ENCODE assay signal across 17 cellular contexts in the genomic region with DNA sequence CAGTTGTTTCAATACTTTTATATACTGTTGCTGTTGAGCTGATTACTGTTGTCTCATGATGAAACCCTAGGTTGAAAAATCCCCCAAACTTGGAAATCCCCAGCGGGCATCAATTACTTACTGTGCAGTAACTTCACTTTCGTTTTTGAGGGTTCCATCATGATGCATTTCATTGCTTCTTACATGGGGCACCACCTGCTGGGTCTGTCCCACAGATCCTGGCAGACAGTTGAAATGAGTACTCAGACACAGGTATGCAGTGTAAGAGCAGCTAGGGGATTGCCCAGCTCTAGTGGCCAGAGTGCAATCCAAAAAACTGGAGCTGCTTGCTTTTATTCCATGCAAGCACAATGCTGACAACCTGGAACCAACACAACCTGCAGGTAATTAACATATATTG.
DNase-seq lines count a peak whose midpoint lies in the region; ATAC-seq and TF ChIP-seq lines count a peak whose summit lies in the region.
"Had no signal": no experiment of that assay in that cellular context is flagged by ENCODE, and none has a peak within 500 bp of the region (broad histone marks: within the 10 kb centered on the region; RNA-seq: fewer than 3 reads in every experiment).

No MANE protein-coding gene starts in this region.

- no peaks in the 10 kb centered on the region for H3K9me3 ChIP-seq in T-helper 17 cell (ENCODE audit: control insufficient read depth, low read length, poor library complexity, severe bottlenecking)

- no peaks in the 10 kb centered on the region for H3K27me3 Mint-ChIP-seq in T-helper 17 cell
- no peaks in the 10 kb centered on the region for H3K27me3 Mint-ChIP-seq in T-cell
- no peaks in the 10 kb centered on the region for H3K27me3 Mint-ChIP-seq in T-helper 2 cell treated with Interferon-gamma antibody and Interleukin-4, amounts not matched to agents 5 μg/mL and 100 μg/mL, for 36 hours (ENCODE audit: low read depth)

- H3K9me3 Mint-ChIP-seq in T-cell: peaks cover 9 to 42% (median 28%) of the 10 kb centered on the region in 3 donors
- H3K9me3 Mint-ChIP-seq in T-helper 2 cell treated with Interferon-gamma antibody and Interleukin-4, amounts not matched to agents 5 μg/mL and 100 μg/mL, for 36 hours: peaks cover 51% of the 10 kb centered on the region

- in situ Hi-C loops in brain microvascular endothelial cell (cut with HindIII; ENCODE audit: low pct_ligation_motif_present, low sequenced_read_pairs): no loop called here

- H3K36me3 Mint-ChIP-seq in T-helper 17 cell (ENCODE audit: low read depth): peaks cover 3% of the 10 kb centered on the region
- no peaks in the 10 kb centered on the region for H3K36me3 Mint-ChIP-seq in T-cell
- H3K36me3 Mint-ChIP-seq in T-helper 2 cell treated with Interferon-gamma antibody and Interleukin-4, amounts not matched to agents 5 μg/mL and 100 μg/mL, for 36 hours (ENCODE audit: low read depth): no peaks in the 10 kb centered on the region

- H3K27me3 ChIP-seq in brain microvascular endothelial cell (replicated peaks): no peaks in the 10 kb centered on the region

- CTCF ChIA-PET in T-cell (lab: Charles Lee): no interaction called here

- H3K27ac Mint-ChIP-seq in T-helper 17 cell: no peak overlapping the region
- no peak overlapping the region for H3K27ac Mint-ChIP-seq in T-cell
- H3K27ac Mint-ChIP-seq in T-helper 2 cell treated with Interferon-gamma antibody and Interleukin-4, amounts not matched to agents 5 μg/mL and 100 μg/mL, for 36 hours: no peak overlapping the region

- H3K4me1 Mint-ChIP-seq in T-helper 17 cell: no peaks in the 10 kb centered on the region
- H3K4me1 Mint-ChIP-seq in T-cell: no peaks in the 10 kb centered on the region
- no peaks in the 10 kb centered on the region for H3K4me1 Mint-ChIP-seq in T-helper 2 cell treated with Interferon-gamma antibody and Interleukin-4, amounts not matched to agents 5 μg/mL and 100 μg/mL, for 36 hours (ENCODE audit: low read depth)
- H3K4me1 Mint-ChIP-seq: neural crest cell had no signal

- TF ChIP-seq CTCF in GM10266 (IDR thresholded peaks at IDR 0.05; ENCODE audit: control insufficient read depth, insufficient read depth, low read depth, missing control alignments): no peak
- TF ChIP-seq CTCF in brain microvascular endothelial cell (IDR thresholded peaks at IDR 0.05; ENCODE audit: low read depth, low read length, missing control alignments): no peak

- H3K4me3 ChIP-seq in brain microvascular endothelial cell (ENCODE audit: low read depth, low read length): no peak overlapping the region
- H3K4me3 ChIP-seq: A549 had no signal

- DNase-seq in activated CD4-positive, alpha-beta T cell treated with anti-CD3 and anti-CD28 coated beads for 48 hours: peak; percentile 1
- no peak for DNase-seq in activated CD4-positive, alpha-beta T cell treated with anti-CD3 and anti-CD28 coated beads for 4 hours
- peak; percentile 34 for DNase-seq in GM10266 (ENCODE audit: extremely low spot score)
- DNase-seq in T-helper 17 cell: no peak
- DNase-seq in T-cell: no peak
- DNase-seq in brain microvascular endothelial cell: no peak
- no peak for DNase-seq in T-helper 2 cell treated with Interferon-gamma antibody and Interleukin-4, amounts not matched to agents 5 μg/mL and 100 μg/mL, for 36 hours (ENCODE audit: low spot score)
- DNase-seq: C1 segment of cervical spinal cord; GOT3; hippocampal formation; Kasumi-1; kidney glomerular epithelial cell; stimulated activated CD4-positive, alpha-beta T cell treated with anti-CD3 and anti-CD28 coated beads, Interleukin-12 subunit alpha, Interleukin-12 subunit beta, amount 100 ng/mL, for 4 hours had no signal

- no peak overlapping the region for H3K27ac ChIP-seq in brain microvascular endothelial cell
- H3K27ac ChIP-seq: A549, RWPE1 had no signal

- no peak overlapping the region for H3K4me3 Mint-ChIP-seq in T-helper 17 cell
- H3K4me3 Mint-ChIP-seq in T-cell: no peak overlapping the region
- H3K4me3 Mint-ChIP-seq in T-helper 2 cell treated with Interferon-gamma antibody and Interleukin-4, amounts not matched to agents 5 μg/mL and 100 μg/mL, for 36 hours: no peak overlapping the region
- H3K4me3 Mint-ChIP-seq: neural crest cell had no signal

- ATAC-seq in HG03432 (IDR thresholded peaks at IDR 0.05; ENCODE audit: unreplicated experiment) (peak; percentile 65), T-helper 17 cell (peak; percentile 59), T-cell (replicated peaks in 1 of 4) (no peak)
- ATAC-seq: A549 had no signal

- POLR2A ChIA-PET in T-cell (lab: Charles Lee): no interaction called here

- H3K36me3 ChIP-seq in brain microvascular endothelial cell (replicated peaks): no peaks in the 10 kb centered on the region

Comparison
In these comparisons a context has a peak if more than half of its experiments do, and no peak if none do; other contexts are left out.
1. DNase-seq: peak in activated CD4-positive, alpha-beta T cell treated with anti-CD3 and anti-CD28 coated beads for 48 hours (single experiment) and GM10266 (single experiment); none in activated CD4-positive, alpha-beta T cell treated with anti-CD3 and anti-CD28 coated beads for 4 hours (0 of 2), T-helper 17 cell (0 of 3), T-cell (0 of 34), brain microvascular endothelial cell (single experiment) and T-helper 2 cell treated with Interferon-gamma antibody and Interleukin-4, amounts not matched to agents 5 μg/mL and 100 μg/mL, for 36 hours (single experiment).
2. ATAC-seq: peak in HG03432 (single experiment) and T-helper 17 cell (single experiment); none in T-cell (0 of 4).